13 cellular contexts compared by ENCODE assay signal in the genomic region with DNA sequence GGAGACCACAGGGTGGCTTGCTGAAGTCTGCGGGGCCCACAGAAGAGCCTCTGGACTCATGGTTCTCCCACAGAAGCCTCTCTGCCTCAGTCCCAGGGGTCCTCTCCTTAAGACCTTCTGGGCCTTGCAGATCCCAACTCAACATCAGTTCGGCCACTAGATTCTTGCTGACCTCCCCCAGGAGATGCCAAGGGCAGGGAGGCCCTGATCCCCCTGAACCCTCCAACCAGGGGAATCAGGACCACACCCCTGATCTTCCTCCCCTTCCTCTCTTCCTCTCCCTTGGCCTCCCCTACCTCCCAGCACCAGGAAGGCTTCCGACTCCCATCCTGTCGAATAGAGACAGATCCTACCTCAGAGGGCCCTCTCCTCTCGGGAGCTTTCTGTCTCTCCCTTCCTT. TPM values are rescaled to one million over a fixed set of nuclear protein-coding genes. Genes with fewer than 3 reads are reported as not detected.
DNase-seq lines count a peak whose midpoint lies in the region; TF ChIP-seq lines count a peak whose summit lies in the region.
"Had no signal": no experiment of that assay in that cellular context is flagged by ENCODE, and none has a peak within 500 bp of the region (broad histone marks: within the 10 kb centered on the region; RNA-seq: fewer than 3 reads in every experiment).

No MANE protein-coding gene starts in this region.

- no peaks in the 10 kb centered on the region for H3K36me3 Mint-ChIP-seq in CD14-positive monocyte
- H3K36me3 Mint-ChIP-seq: CD4-positive, alpha-beta memory T cell had no signal

- H2BK12ac ChIP-seq in neuronal stem cell (ENCODE audit: low read length) = peak overlapping the region; percentile 22

- no peak overlapping the region for H2BK15ac ChIP-seq in neuronal stem cell (ENCODE audit: low read length)

- intact Hi-C loops in CD14-positive monocyte (cut with micrococcal nuclease) = no loop called here

- H3K4me3 Mint-ChIP-seq in CD14-positive monocyte = no peak overlapping the region
- H3K4me3 Mint-ChIP-seq: B cell; CD4-positive, alpha-beta memory T cell had no signal

- no peak overlapping the region for H4K91ac ChIP-seq in neuronal stem cell (ENCODE audit: low read depth, low read length, poor library complexity)

- no CpG with 5 or more reads among the region's 5 CpGs for WGBS in neuronal stem cell (ENCODE audit: extremely low coverage in 2 of 2, insufficient read length in 2 of 2, insufficient replicate concordance in 1 of 2), 2 donors
- 90% methylated on average over 5 of the region's 5 CpGs for WGBS in suprapubic skin

- H3K4ac ChIP-seq in neuronal stem cell (ENCODE audit: low read length) = no peak overlapping the region

- DNase-seq in CD14-positive monocyte (ENCODE audit: low spot score) (no peak), H7 (peak; percentile 5), ecto neural progenitor cell (ENCODE audit: low spot score) (peak; percentile 38), neuronal stem cell (ENCODE audit: low spot score) (no peak), NCI-H1092 treated with DMSO at 0.1 percent for 48 hours (lab: John Stamatoyannopoulos, UW) (no peak), suprapubic skin (ENCODE audit: low spot score in 2 of 2) (no peak), activated gamma-delta T cell treated with Interleukin-2 at 50 U/mL for 16 hours (no peak)
- DNase-seq: C1 segment of cervical spinal cord; CD4-positive, alpha-beta memory T cell; DND-41; GDM1; IMR-90 had no signal

- H4K8ac ChIP-seq in neuronal stem cell (ENCODE audit: low read depth, low read length) = no peak overlapping the region

- H3K9me3 ChIP-seq in neuronal stem cell (replicated peaks in 1 of 2; ENCODE audit: control insufficient read depth in 2 of 2, insufficient read depth in 1 of 2, low read depth in 1 of 2, low read length in 2 of 2) = no peaks in the 10 kb centered on the region
- H3K9me3 ChIP-seq in suprapubic skin = no peaks in the 10 kb centered on the region

- peaks cover 20% of the 10 kb centered on the region for H3K4me1 Mint-ChIP-seq in CD14-positive monocyte
- H3K4me1 Mint-ChIP-seq: CD4-positive, alpha-beta memory T cell had no signal

- H3K18ac ChIP-seq in neuronal stem cell (ENCODE audit: low read length) = no peak overlapping the region

- no peaks in the 10 kb centered on the region for H3K79me1 ChIP-seq in neuronal stem cell (ENCODE audit: low read depth, low read length)

- no peak overlapping the region for H3K4me2 ChIP-seq in neuronal stem cell (ENCODE audit: insufficient read depth, low read length, poor library complexity, severe bottlenecking)

- no peak for TF ChIP-seq CTCF in CD14-positive monocyte (IDR thresholded peaks at IDR 0.05)
- no peak for TF ChIP-seq CTCF in suprapubic skin (IDR thresholded peaks at IDR 0.05)

- TF ChIP-seq POLR2A in suprapubic skin (IDR thresholded peaks at IDR 0.05) = no peak

- H3K27me3 Mint-ChIP-seq in CD14-positive monocyte (ENCODE audit: low read depth in 3 of 3) = peaks cover 0 to 2% (median 2%) of the 10 kb centered on the region in 3 donors
- H3K27me3 Mint-ChIP-seq: B cell; CD4-positive, alpha-beta memory T cell had no signal

- H3K4me3 ChIP-seq in H7 (ENCODE audit: insufficient read depth, low read depth, low read length) = no peak overlapping the region
- no peak overlapping the region for H3K4me3 ChIP-seq in neuronal stem cell (ENCODE audit: low read length in 2 of 2)
- H3K4me3 ChIP-seq in suprapubic skin = no peak overlapping the region

- H3K27me3 ChIP-seq in H7 (ENCODE audit: control insufficient read depth, insufficient read depth, low read length) (no peaks in the 10 kb centered on the region), neuronal stem cell (ENCODE audit: control insufficient read depth in 3 of 3, insufficient read depth in 3 of 3, low read depth in 1 of 3, low read length in 3 of 3) (no peaks in the 10 kb centered on the region), suprapubic skin (no peaks in the 10 kb centered on the region)

- no peak overlapping the region for H2AFZ ChIP-seq in neuronal stem cell (ENCODE audit: low read length)

- no peak overlapping the region for H2BK5ac ChIP-seq in neuronal stem cell (ENCODE audit: low read length)

- H2AK5ac ChIP-seq in neuronal stem cell (ENCODE audit: low read depth, low read length) = no peak overlapping the region

- H3K9me3 Mint-ChIP-seq in CD14-positive monocyte = no peaks in the 10 kb centered on the region
- H3K9me3 Mint-ChIP-seq: CD4-positive, alpha-beta memory T cell had no signal

- H3K4me1 ChIP-seq in neuronal stem cell (ENCODE audit: control insufficient read depth in 2 of 2, insufficient read depth in 1 of 2, low read depth in 1 of 2, low read length in 2 of 2) = peaks cover 2 to 8% of the 10 kb centered on the region in 2 donors
- H3K4me1 ChIP-seq in suprapubic skin = peaks cover 4% of the 10 kb centered on the region

- no peak overlapping the region for H3K9ac ChIP-seq in neuronal stem cell (ENCODE audit: low read depth, low read length, poor library complexity)

- H3K36me3 ChIP-seq in H7 (replicated peaks; ENCODE audit: control insufficient read depth, insufficient read depth, low read length) (no peaks in the 10 kb centered on the region), neuronal stem cell (replicated peaks in 1 of 2; ENCODE audit: control insufficient read depth in 2 of 2, insufficient read depth in 2 of 2, low read length in 2 of 2) (no peaks in the 10 kb centered on the region), suprapubic skin (no peaks in the 10 kb centered on the region)

- H3K27ac ChIP-seq in neuronal stem cell (replicated peaks; ENCODE audit: low read length) (no peak overlapping the region), suprapubic skin (no peak overlapping the region)

- peak overlapping the region; percentile 36 to 88 (median 76) for H3K27ac Mint-ChIP-seq in CD14-positive monocyte
- H3K27ac Mint-ChIP-seq: B cell; CD4-positive, alpha-beta memory T cell had no signal

- H3K14ac ChIP-seq in neuronal stem cell (ENCODE audit: low read length) = no peak overlapping the region

- no peak overlapping the region for H2BK120ac ChIP-seq in neuronal stem cell (ENCODE audit: low read depth, low read length)

- no peak overlapping the region for H3K23ac ChIP-seq in neuronal stem cell (ENCODE audit: low read depth, low read length, poor library complexity)

- no peak for TF ChIP-seq EP300 in suprapubic skin (IDR thresholded peaks at IDR 0.05)

RNA-seq across cellular contexts. Expression of a gene that starts 53.4 kb away (rescaled TPM):
- not detected for polyA plus RNA-seq in CD14-positive monocyte
- 1.6 and 2.1 TPM in 2 replicates for total RNA-seq in H7 (2014; rRNA removed; shearing (Covaris generic))
- 2.5 TPM for polyA plus RNA-seq in neuronal stem cell (2013, experiment 1 of 2)
- 2.5 TPM for polyA plus RNA-seq in neuronal stem cell (2013, experiment 2 of 2)
- under 1 TPM in 3 of 4 donors, not detected in 1; 0.18 to 0.97 (median 0.38) TPM for total RNA-seq in suprapubic skin
- polyA plus RNA-seq: IMR-90 had no signal

Comparison
In these comparisons a context has a peak if more than half of its experiments do, and no peak if none do; other contexts are left out.
1. DNase-seq: peak in H7 (single experiment) and ecto neural progenitor cell (single experiment); none in CD14-positive monocyte (single experiment), neuronal stem cell (single experiment), NCI-H1092 treated with DMSO at 0.1 percent for 48 hours (single experiment), suprapubic skin (0 of 2) and activated gamma-delta T cell treated with Interleukin-2 at 50 U/mL for 16 hours (single experiment).